16 cellular contexts compared by ENCODE assay signal in the genomic region with DNA sequence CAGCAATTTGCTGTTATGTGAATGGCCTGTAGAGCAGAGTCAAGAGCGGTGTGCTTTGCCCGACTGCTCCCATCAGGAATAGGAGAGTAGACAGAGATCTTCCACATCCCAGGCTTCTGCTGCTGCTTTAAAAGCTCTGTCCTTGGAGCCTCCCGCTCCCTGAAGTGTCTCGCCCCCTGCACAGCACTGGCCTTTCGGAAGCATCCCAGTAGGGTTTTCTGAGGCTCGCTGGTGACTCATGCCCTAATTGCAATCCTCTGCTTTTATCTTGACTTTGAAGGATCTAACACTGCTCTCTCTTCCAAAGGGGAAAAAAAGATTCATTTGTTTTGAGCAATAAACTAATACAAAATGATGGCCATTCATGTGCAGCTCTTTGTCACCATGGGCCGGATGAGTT. TPM values are rescaled to one million over a fixed set of nuclear protein-coding genes. Genes with fewer than 3 reads are reported as not detected.
DNase-seq lines count a peak whose midpoint lies in the region; ATAC-seq and TF ChIP-seq lines count a peak whose summit lies in the region.
"Had no signal": no experiment of that assay in that cellular context is flagged by ENCODE, and none has a peak within 500 bp of the region (broad histone marks: within the 10 kb centered on the region; RNA-seq: fewer than 3 reads in every experiment).

No MANE protein-coding gene starts in this region.

- WGBS in endodermal cell (ENCODE audit: insufficient coverage in 1 of 2, insufficient read length in 1 of 2), 2 experiments, result 92% methylated on average over 4 to 7 of the region's 7 CpGs

- no peaks in the 10 kb centered on the region for H3K9me3 ChIP-seq in HEK293 (ENCODE audit: control insufficient read depth, insufficient read depth, low read depth, low read length)
- H3K9me3 ChIP-seq in left ventricle myocardium inferior (replicated peaks), result peaks cover under 1% of the 10 kb centered on the region
- peaks cover 13% of the 10 kb centered on the region for H3K9me3 ChIP-seq in endodermal cell (ENCODE audit: control insufficient read depth, low read length)
- H3K9me3 ChIP-seq: BE2C, vagina had no signal

- ATAC-seq in left colon, result no peak

- H3K36me3 ChIP-seq in HEK293 (ENCODE audit: control insufficient read depth in 2 of 2, insufficient read depth in 1 of 2, low read length in 2 of 2) (peaks cover 0 to 61% of the 10 kb centered on the region in 2 experiments; a peak in 1 of 3 replicates), left ventricle myocardium inferior (no peaks in the 10 kb centered on the region), endodermal cell (ENCODE audit: control insufficient read depth, insufficient read depth, low read length) (peaks cover 22% of the 10 kb centered on the region)
- H3K36me3 ChIP-seq: BE2C, vagina had no signal

- H3K4me1 ChIP-seq in HEK293 (ENCODE audit: control insufficient read depth, insufficient read depth, low read length) (no peaks in the 10 kb centered on the region), left ventricle myocardium inferior (peaks cover 38% of the 10 kb centered on the region), endodermal cell (ENCODE audit: control insufficient read depth, insufficient read depth, low read length) (peaks cover 17% of the 10 kb centered on the region)
- H3K4me1 ChIP-seq: BE2C, vagina had no signal

- DNase-seq in A172 (ENCODE audit: low spot score) (peak; percentile 41), left ventricle myocardium inferior (peak; percentile 38), NCI-H82 (lab: John Stamatoyannopoulos, UW) (no peak), NCI-H524 (lab: John Stamatoyannopoulos, UW) (no peak), left colon (no peak), endodermal cell (no peak)
- DNase-seq: activated CD8-positive, alpha-beta memory T cell treated with anti-CD3 and anti-CD28 coated beads, Interleukin-2, amount 50 U/mL, for 48 hours; aorta; BE2C; erythroblast; kidney glomerular epithelial cell had no signal

- H3K27ac ChIP-seq in HEK293 (ENCODE audit: extremely low read depth, low read depth, low read length) (no peak overlapping the region), left ventricle myocardium inferior (replicated peaks) (peak overlapping the region; percentile 77), endodermal cell (ENCODE audit: low read depth, low read length) (no peak overlapping the region)
- H3K27ac ChIP-seq: HL-60, vagina, VCaP had no signal

- H3K36me3 Mint-ChIP-seq in brain (peaks cover 96% of the 10 kb centered on the region), endodermal cell (ENCODE audit: low read depth) (peaks cover 47% of the 10 kb centered on the region)

- peak overlapping the region in 3 of 5 experiments; percentile 76 to 95 (median 82) for H3K27ac Mint-ChIP-seq in brain
- no peak overlapping the region for H3K27ac Mint-ChIP-seq in endodermal cell

- CTCF ChIA-PET in HEK293 (lab: Yijun Ruan, JAX), result interaction anchor here (0.5 to 0.7 kb wide), 2 partner anchors 251 to 370 kb away, joined by 3 read pairs; no protein-coding TSS in a partner anchor

- peaks cover 8% of the 10 kb centered on the region for H3K4me1 Mint-ChIP-seq in brain
- H3K4me1 Mint-ChIP-seq in endodermal cell, result peaks cover 26% of the 10 kb centered on the region

- H3K27me3 ChIP-seq in left ventricle myocardium inferior (ENCODE audit: low read depth) (no peaks in the 10 kb centered on the region), endodermal cell (ENCODE audit: control insufficient read depth, insufficient read depth, low read length, poor library complexity, severe bottlenecking) (no peaks in the 10 kb centered on the region)
- H3K27me3 ChIP-seq: BE2C, vagina had no signal

- H3K4me3 ChIP-seq in HEK293 (ENCODE audit: low read depth, low read length) (no peak overlapping the region), left ventricle myocardium inferior (no peak overlapping the region), endodermal cell (ENCODE audit: low read length) (no peak overlapping the region)
- H3K4me3 ChIP-seq: vagina had no signal

- POLR2A ChIA-PET in HEK293 (lab: Yijun Ruan, JAX), result no interaction called here

- TF ChIP-seq CTCF in HEK293 (tag by site-specific recombination; IDR thresholded peaks at IDR 0.05) (no peak), brain (conservative IDR thresholded peaks at IDR 0.05) (no peak), left ventricle myocardium inferior (IDR thresholded peaks at IDR 0.05; ENCODE audit: borderline replicate concordance) (no peak), endodermal cell (conservative IDR thresholded peaks at IDR 0.05) (no peak)

- H3K27me3 Mint-ChIP-seq in brain (no peaks in the 10 kb centered on the region), endodermal cell (ENCODE audit: insufficient read depth) (no peaks in the 10 kb centered on the region)

- H3K4me3 Mint-ChIP-seq in brain (no peak overlapping the region), endodermal cell (no peak overlapping the region)

- no peak overlapping the region for H3K9ac ChIP-seq in endodermal cell (ENCODE audit: extremely low read depth, low read length, poor library complexity, severe bottlenecking)

- intact Hi-C loops in left ventricle myocardium inferior (cut with micrococcal nuclease) (no loop called here), left colon (cut with DNase I, micrococcal nuclease) (loop anchor here in 1 of 2 donors (10.0 kb wide), 1 partner anchor 73 kb away; no protein-coding TSS in a partner anchor)

- H3K9me3 Mint-ChIP-seq in brain (peaks cover 5 to 13% (median 10%) of the 10 kb centered on the region in 5 experiments), endodermal cell (peaks cover 7% of the 10 kb centered on the region)

TF ChIP-seq in HEK293, 187 proteins besides CTCF, POLR2A, EP300 and RAD21:
- TF ChIP-seq ZIC2 (tag by site-specific recombination; IDR thresholded peaks at IDR 0.05), result peak; percentile 26; the same call in 1 of the 2 replicates
- TF ChIP-seq RBAK (tag by site-specific recombination; IDR thresholded peaks at IDR 0.05), result no peak
- TF ChIP-seq GLIS1 (tag by site-specific recombination; IDR thresholded peaks at IDR 0.05), result 0 out of 2 replicates have a peak, but pooled peaks have one; percentile 24
- TF ChIP-seq ZNF394 (tag by site-specific recombination; IDR thresholded peaks at IDR 0.05; ENCODE audit: borderline replicate concordance), result no peak
- no peak for TF ChIP-seq IKZF3 (tag by site-specific recombination; IDR thresholded peaks at IDR 0.05)
- TF ChIP-seq ZNF423 (tag by site-specific recombination; IDR thresholded peaks at IDR 0.05), result no peak
- TF ChIP-seq ZNF324 (tag by site-specific recombination; IDR thresholded peaks at IDR 0.05), result no peak
TF ChIP-seq in HEK293: peak in this region for 2.

RNA-seq across cellular contexts. Expression of a gene that starts 13.3 kb away (rescaled TPM):
- not detected in 2 replicates for total RNA-seq in A172 (2014; rRNA removed; shearing (Covaris generic))
- polyA plus RNA-seq in brain (ENCODE audit: insufficient read depth, low read depth, low replicate concordance), result 1.7 TPM
- total RNA-seq in left ventricle myocardium inferior (0.74 TPM), left colon (1 to 10 TPM; 2.8 to 3.7 TPM), endodermal cell (1 to 10 TPM in 1 of 2 donors, under 1 TPM in 1; 0.97 to 1.4 TPM)
- polyA plus RNA-seq in endodermal cell (2013, experiment 1 of 2), result 1.4 TPM
- polyA plus RNA-seq in endodermal cell (2013, experiment 2 of 2), result 0.66 TPM

Comparison
In these comparisons a context has a peak if more than half of its experiments do, and no peak if none do; other contexts are left out.
1. DNase-seq: peak in A172 (single experiment) and left ventricle myocardium inferior (single experiment); none in NCI-H82 (single experiment), NCI-H524 (0 of 2), left colon (0 of 2) and endodermal cell (single experiment).